In genomic region chr20:53157443-53158408, GRCh38 we compare ENCODE assay signal across 8 cellular contexts.
DNase-seq lines count a peak whose midpoint lies in the region; ATAC-seq, FAIRE-seq and TF ChIP-seq lines count a peak whose summit lies in the region.

No MANE protein-coding gene starts in this region.

- H3K4me1 ChIP-seq in Panc1 (ENCODE audit: control insufficient read depth, insufficient read depth, low read length) = no peaks in the 10 kb centered on the region

- POLR2A ChIA-PET in Panc1 (lab: Charles Lee) = no interaction called here

- H3K9me3 ChIP-seq in Panc1 (ENCODE audit: control insufficient read depth, insufficient read depth, low read depth, low read length) = no peaks in the 10 kb centered on the region

- TF ChIP-seq CTCF in Calu3 (IDR thresholded peaks at IDR 0.05; ENCODE audit: unreplicated experiment) (peak; percentile 71), Panc1 (IDR thresholded peaks at IDR 0.05) (peak; percentile 66)

- no peaks in the 10 kb centered on the region for H3K36me3 Mint-ChIP-seq in Calu3 (ENCODE audit: insufficient read depth, unreplicated experiment)
- H3K36me3 Mint-ChIP-seq in stimulated activated naive CD8-positive, alpha-beta T cell treated with anti-CD3 and anti-CD28 coated beads, Interleukin-15, Interleukin-2, amounts not matched to agents 100 ng/mL and 50 ng/mL, for 24 hours (ENCODE audit: low read depth) = no peaks in the 10 kb centered on the region

- no peaks in the 10 kb centered on the region; the same call in 1 of the 2 replicates for H3K27me3 ChIP-seq in Panc1 (ENCODE audit: control insufficient read depth, insufficient read depth, low read length)

- FAIRE-seq in frontal cortex (lab: Jason Lieb, UNC) = no peak

- CTCF ChIA-PET in Calu3 (lab: Charles Lee) (no interaction called here), Panc1 (lab: Charles Lee) (no interaction called here)

- H3K9me3 Mint-ChIP-seq in Calu3 (ENCODE audit: low read depth, unreplicated experiment) = no peaks in the 10 kb centered on the region
- peaks cover 4% of the 10 kb centered on the region for H3K9me3 Mint-ChIP-seq in stimulated activated naive CD8-positive, alpha-beta T cell treated with anti-CD3 and anti-CD28 coated beads, Interleukin-15, Interleukin-2, amounts not matched to agents 100 ng/mL and 50 ng/mL, for 24 hours

- H3K4me1 Mint-ChIP-seq in Calu3 (ENCODE audit: low read depth, unreplicated experiment) = peaks cover 7% of the 10 kb centered on the region
- H3K4me1 Mint-ChIP-seq in stimulated activated naive CD8-positive, alpha-beta T cell treated with anti-CD3 and anti-CD28 coated beads, Interleukin-15, Interleukin-2, amounts not matched to agents 100 ng/mL and 50 ng/mL, for 24 hours (ENCODE audit: low read depth) = peaks cover 27% of the 10 kb centered on the region

- H3K36me3 ChIP-seq in Panc1 (ENCODE audit: control insufficient read depth, insufficient read depth, low read length) = no peaks in the 10 kb centered on the region

- DNase-seq in Calu3 (peak; percentile 75), Panc1 (ENCODE audit: low read depth, low spot score) (peak; percentile 13), amniotic epithelial cell (ENCODE audit: low read depth) (peak; percentile 20), iris pigment epithelial cell (ENCODE audit: low read depth) (peak; percentile 55), frontal cortex (ENCODE audit: low spot score in 2 of 2) (no peak)

- H3K27me3 Mint-ChIP-seq in Calu3 (ENCODE audit: unreplicated experiment) = peaks cover 11% of the 10 kb centered on the region
- peaks cover 10% of the 10 kb centered on the region for H3K27me3 Mint-ChIP-seq in stimulated activated naive CD8-positive, alpha-beta T cell treated with anti-CD3 and anti-CD28 coated beads, Interleukin-15, Interleukin-2, amounts not matched to agents 100 ng/mL and 50 ng/mL, for 24 hours

- in situ Hi-C loops in Panc1 (cut with HindIII; ENCODE audit: low pct_unique_long_range_greater_than_20kb, low sequenced_read_pairs) = no loop called here

- no TSS peak for BruUV-seq in Calu3 (replicated peaks; lab: Mats Ljungman, UMichigan)
- no TSS peak for BruUV-seq in Panc1 (replicated peaks; lab: Mats Ljungman, UMichigan)

- no peak overlapping the region for H3K27ac Mint-ChIP-seq in Calu3 (ENCODE audit: unreplicated experiment)
- H3K27ac Mint-ChIP-seq in stimulated activated naive CD8-positive, alpha-beta T cell treated with anti-CD3 and anti-CD28 coated beads, Interleukin-15, Interleukin-2, amounts not matched to agents 100 ng/mL and 50 ng/mL, for 24 hours = peak overlapping the region; percentile 14

- no peak overlapping the region for H3K4me3 Mint-ChIP-seq in Calu3 (ENCODE audit: low read depth, unreplicated experiment)
- no peak overlapping the region for H3K4me3 Mint-ChIP-seq in stimulated activated naive CD8-positive, alpha-beta T cell treated with anti-CD3 and anti-CD28 coated beads, Interleukin-15, Interleukin-2, amounts not matched to agents 100 ng/mL and 50 ng/mL, for 24 hours

- H3K4me3 ChIP-seq in Panc1 (ENCODE audit: low read depth in 2 of 2, low read length in 2 of 2) = no peak overlapping the region

- no peak overlapping the region for H3K27ac ChIP-seq in Panc1 (ENCODE audit: low read length)

- intact Hi-C loops in Calu3 (cut with micrococcal nuclease; ENCODE audit: unreplicated experiment) = loop anchor here (1.0 to 5.0 kb wide), 2 partner anchors 390 to 785 kb away; no protein-coding TSS in a partner anchor
- intact Hi-C loops in Panc1 (cut with micrococcal nuclease; ENCODE audit: unreplicated experiment) = no loop called here

- peak; percentile 81 for ATAC-seq in GM18909 (IDR thresholded peaks at IDR 0.05; ENCODE audit: poor library complexity, unreplicated experiment)
- ATAC-seq in HG03159 (IDR thresholded peaks at IDR 0.05; ENCODE audit: unreplicated experiment) = peak; percentile 78
- peak; percentile 45; the same call in 1 of the 2 replicates for ATAC-seq in Panc1

Comparison
In these comparisons a context has a peak if more than half of its experiments do, and no peak if none do; other contexts are left out.
1. DNase-seq: peak in Calu3 (single experiment), Panc1 (single experiment), amniotic epithelial cell (single experiment) and iris pigment epithelial cell (single experiment); none in frontal cortex (0 of 2).
2. Peak in every context shown above with its lines, with median percentiles within 50 percentile points of each other: ATAC-seq.